24 cellular contexts compared by ENCODE assay signal in genomic region chr13:43003010-43003409, GRCh38. TPM values are rescaled to one million over a fixed set of nuclear protein-coding genes. Genes with fewer than 3 reads are reported as not detected.
DNase-seq lines count a peak whose midpoint lies in the region; ATAC-seq, FAIRE-seq and TF ChIP-seq lines count a peak whose summit lies in the region.
"Had no signal": no experiment of that assay in that cellular context is flagged by ENCODE, and none has a peak within 500 bp of the region (broad histone marks: within the 10 kb centered on the region; RNA-seq: fewer than 3 reads in every experiment).

No MANE protein-coding gene starts in this region.

- TF ChIP-seq EP300 in A549 (IDR thresholded peaks at IDR 0.05): no peak

- CTCF ChIA-PET in A549 (lab: Yijun Ruan, JAX) (no interaction called here), RWPE1 (lab: Yijun Ruan, JAX) (no interaction called here)
- CTCF ChIA-PET in naive thymus-derived CD4-positive, alpha-beta T cell (lab: Charles Lee): no interaction called here

- intact Hi-C loops in naive thymus-derived CD4-positive, alpha-beta T cell (cut with micrococcal nuclease): no loop called here

- no peak overlapping the region for H3K4me2 ChIP-seq in A549

- TF ChIP-seq CTCF in A549 (IDR thresholded peaks at IDR 0.05) (no peak), RWPE1 (conservative IDR thresholded peaks at IDR 0.05; ENCODE audit: low read depth) (no peak), mesothelial cell of epicardium (IDR thresholded peaks at IDR 0.05; ENCODE audit: unreplicated experiment) (no peak)

- no peaks in the 10 kb centered on the region for H3K9me3 ChIP-seq in A549
- no peaks in the 10 kb centered on the region for H3K9me3 ChIP-seq in naive thymus-derived CD4-positive, alpha-beta T cell (ENCODE audit: control insufficient read depth in 2 of 3, low read length in 3 of 3)

- H3K27me3 Mint-ChIP-seq in mesothelial cell of epicardium (ENCODE audit: low read depth): no peaks in the 10 kb centered on the region
- H3K27me3 Mint-ChIP-seq in naive thymus-derived CD4-positive, alpha-beta T cell: peaks cover 0 to 12% (median 0%) of the 10 kb centered on the region in 5 donors

- peaks cover 20% of the 10 kb centered on the region for H3K9me3 Mint-ChIP-seq in mesothelial cell of epicardium
- peaks cover 0 to 11% (median 6%) of the 10 kb centered on the region in 11 donors for H3K9me3 Mint-ChIP-seq in naive thymus-derived CD4-positive, alpha-beta T cell

- TF ChIP-seq POLR2A in A549 (IDR thresholded peaks at IDR 0.05; ENCODE audit: low read length): no peak

- H3K27me3 ChIP-seq in naive thymus-derived CD4-positive, alpha-beta T cell (ENCODE audit: control insufficient read depth in 2 of 2, insufficient read depth in 2 of 2, low read length in 2 of 2): no peaks in the 10 kb centered on the region

- no peak for TF ChIP-seq RAD21 in A549 (conservative IDR thresholded peaks at IDR 0.05 in 1 of 2, IDR thresholded peaks at IDR 0.05 in 1 of 2)

- POLR2A ChIA-PET in A549 (lab: Yijun Ruan, JAX) (no interaction called here), RWPE1 (lab: Yijun Ruan, JAX; ENCODE audit: low non-redundant PET) (no interaction called here)
- POLR2A ChIA-PET in naive thymus-derived CD4-positive, alpha-beta T cell (lab: Charles Lee): no interaction called here

- H3K4me1 Mint-ChIP-seq in mesothelial cell of epicardium: peaks cover 36% of the 10 kb centered on the region
- H3K4me1 Mint-ChIP-seq in naive thymus-derived CD4-positive, alpha-beta T cell: peaks cover 0 to 9% (median 0%) of the 10 kb centered on the region in 7 donors
- H3K4me1 Mint-ChIP-seq: CD4-positive, CD25-positive, alpha-beta regulatory T cell had no signal

- peaks cover 36% of the 10 kb centered on the region for H3K4me1 ChIP-seq in A549
- H3K4me1 ChIP-seq in naive thymus-derived CD4-positive, alpha-beta T cell (ENCODE audit: control insufficient read depth in 2 of 2, insufficient read depth in 2 of 2, low read length in 2 of 2): no peaks in the 10 kb centered on the region

- DNase-seq in A549 (ENCODE audit: low read depth in 1 of 2, low spot score in 1 of 2): no peak
- peak; percentile 87 for DNase-seq in RWPE1 (ENCODE audit: low spot score)
- no peak for DNase-seq in mesothelial cell of epicardium (ENCODE audit: low spot score in 2 of 2, unreplicated experiment in 2 of 2)
- no peak for DNase-seq in naive thymus-derived CD4-positive, alpha-beta T cell
- no peak for DNase-seq in AG08396 (ENCODE audit: low spot score)
- no peak for DNase-seq in GM03348 (ENCODE audit: low spot score)
- DNase-seq in HUDEP-2 (lab: John Stamatoyannopoulos, UW; ENCODE audit: unreplicated experiment in 76 of 76): no peak
- DNase-seq: AML-193; Calu3; CD4-positive, CD25-positive, alpha-beta regulatory T cell; DMS79; NCI-H1048; NCI-H146; NCI-H2107; NCI-H345; NCI-H69; NK-92 treated with Interleukin-12 subunit alpha and Interleukin-12 subunit beta, amount 100 ng/mL, for 24 hours had no signal

- H3K27ac ChIP-seq in A549 (peak overlapping the region; percentile 75 to 79; a peak in 4 of 6 replicates), RWPE1 (no peak overlapping the region)
- H3K27ac ChIP-seq in naive thymus-derived CD4-positive, alpha-beta T cell (ENCODE audit: low read depth, low read length): no peak overlapping the region

- no peak overlapping the region for H3K4me3 ChIP-seq in A549
- no peak overlapping the region for H3K4me3 ChIP-seq in naive thymus-derived CD4-positive, alpha-beta T cell (ENCODE audit: low read length)
- H3K4me3 ChIP-seq: K562 had no signal

- H3K4me3 Mint-ChIP-seq in mesothelial cell of epicardium: no peak overlapping the region
- H3K4me3 Mint-ChIP-seq in naive thymus-derived CD4-positive, alpha-beta T cell: no peak overlapping the region
- H3K4me3 Mint-ChIP-seq: CD4-positive, CD25-positive, alpha-beta regulatory T cell had no signal

- peaks cover 15% of the 10 kb centered on the region for H3K36me3 Mint-ChIP-seq in mesothelial cell of epicardium
- H3K36me3 Mint-ChIP-seq in naive thymus-derived CD4-positive, alpha-beta T cell: peaks cover 0 to 9% (median 7%) of the 10 kb centered on the region in 5 donors

- FAIRE-seq in A549 (lab: Jason Lieb, UNC): no peak
- FAIRE-seq: A204.1, G401.6, GM12892, HTR-8/SVneo, K562 had no signal

- ATAC-seq in A549 (no peak), esophagus mucosa (peak; percentile 56)
- ATAC-seq in naive thymus-derived CD4-positive, alpha-beta T cell: no peak
- ATAC-seq: HCT116, K562 had no signal

- WGBS in A549 (ENCODE audit: missing lambda C conversion rate): 81% methylated on average over 2 of the region's 2 CpGs

- no peaks in the 10 kb centered on the region for H3K36me3 ChIP-seq in naive thymus-derived CD4-positive, alpha-beta T cell (ENCODE audit: control insufficient read depth in 2 of 3, insufficient read depth in 3 of 3, low read length in 3 of 3)

- peak overlapping the region; percentile 2 for H3K27ac Mint-ChIP-seq in mesothelial cell of epicardium
- H3K27ac Mint-ChIP-seq in naive thymus-derived CD4-positive, alpha-beta T cell: no peak overlapping the region
- H3K27ac Mint-ChIP-seq: CD4-positive, CD25-positive, alpha-beta regulatory T cell had no signal

TF ChIP-seq in A549, 52 proteins besides CTCF, POLR2A, EP300 and RAD21 (continues in another document):
- TF ChIP-seq NPAS2 (CRISPR knock-in tag; IDR thresholded peaks at IDR 0.05; ENCODE audit: borderline replicate concordance) (no peak), RFX5 (IDR thresholded peaks at IDR 0.05) (no peak), HMGXB4 (CRISPR knock-in tag; IDR thresholded peaks at IDR 0.05; ENCODE audit: borderline replicate concordance) (no peak), GATA3 (IDR thresholded peaks at IDR 0.05; ENCODE audit: borderline replicate concordance) (no peak), BCL3 (IDR thresholded peaks at IDR 0.05) (no peak), FOSL2 (IDR thresholded peaks at IDR 0.05) (no peak), FOSL2 (CRISPR knock-in tag; IDR thresholded peaks at IDR 0.05) (no peak), TP53 (CRISPR knock-in tag; IDR thresholded peaks at IDR 0.05) (no peak)

RNA-seq across cellular contexts. Expression of gene EPSTI1, which starts 11.0 kb away (rescaled TPM):
- polyA plus RNA-seq in A549 (2011; rRNA removed) (0.08 and 0.10 TPM in 2 replicates), A549 (2017; fragmentation: RNase III; extraction: RNeasy Plus Mini Kit Qiagen cat#74134 plus additional on column Dnase treatment) (0.05 to 0.07 TPM in 2 of 3 replicates, not detected in the other)
- polyA plus RNA-seq in A549 (2012; cell fraction: cytosol; rRNA removed): 0.04 TPM in 1 of 2 replicates, not detected in the other
- polyA plus RNA-seq in A549 (2012; cell fraction: nucleus; rRNA removed): 0.01 TPM in 1 of 2 replicates, not detected in the other
- not detected in 2 replicates for polyA minus RNA-seq in A549 (2011; rRNA and poly(A)+ RNA removed)
- total RNA-seq in esophagus mucosa (3.4 TPM), mesothelial cell of epicardium (37.3 to 44.0 TPM (median 42.7 TPM) in 3 replicates)
- 100 to 1,000 TPM in 1 of 5 experiments, 10 to 100 TPM in 2, 1 to 10 TPM in 2; 8.4 to 125 (median 11.0) TPM for total RNA-seq in naive thymus-derived CD4-positive, alpha-beta T cell
- polyA plus RNA-seq in naive thymus-derived CD4-positive, alpha-beta T cell: 10 to 100 TPM; 13.7 to 15.6 TPM

RNA-seq across cellular contexts. Expression of gene DNAJC15, which starts 20.4 kb away (rescaled TPM):
- polyA plus RNA-seq in A549 (2011; rRNA removed): 0.04 and 0.05 TPM in 2 replicates
- not detected in 2 replicates for polyA plus RNA-seq in A549 (2012; cell fraction: cytosol; rRNA removed)
- not detected in 2 replicates for polyA plus RNA-seq in A549 (2012; cell fraction: nucleus; rRNA removed)
- 0.01 to 0.03 TPM in 2 of 3 replicates, not detected in the other for polyA plus RNA-seq in A549 (2017; fragmentation: RNase III; extraction: RNeasy Plus Mini Kit Qiagen cat#74134 plus additional on column Dnase treatment)
- polyA minus RNA-seq in A549 (2011; rRNA and poly(A)+ RNA removed): not detected in 2 replicates
- total RNA-seq in esophagus mucosa: 4.9 TPM
- total RNA-seq in mesothelial cell of epicardium: 31.6 to 35.9 TPM (median 32.5 TPM) in 3 replicates
- total RNA-seq in naive thymus-derived CD4-positive, alpha-beta T cell: 10 to 100 TPM in 3 of 5 experiments, 1 to 10 TPM in 2; 5.0 to 18.3 (median 10.5) TPM
- polyA plus RNA-seq in naive thymus-derived CD4-positive, alpha-beta T cell: 10 to 100 TPM in 1 of 2 donors, 1 to 10 TPM in 1; 7.2 to 22.8 TPM

Comparison
In these comparisons a context has a peak if more than half of its experiments do, and no peak if none do; other contexts are left out.
1. H3K27ac ChIP-seq: peak in A549 (2 of 2); none in RWPE1 (single experiment) and naive thymus-derived CD4-positive, alpha-beta T cell (single experiment).